Comparison of ENCODE assay signal across 9 cellular contexts in genomic region chr11:34654491-34655334, GRCh38. TPM values are rescaled to one million over a fixed set of nuclear protein-coding genes. Genes with fewer than 3 reads are reported as not detected.
DNase-seq lines count a peak whose midpoint lies in the region; ATAC-seq and TF ChIP-seq lines count a peak whose summit lies in the region.
"Had no signal": no experiment of that assay in that cellular context is flagged by ENCODE, and none has a peak within 500 bp of the region (broad histone marks: within the 10 kb centered on the region; RNA-seq: fewer than 3 reads in every experiment).

No MANE protein-coding gene starts in this region.

- TF ChIP-seq EP300 in esophagus muscularis mucosa (IDR thresholded peaks at IDR 0.05): no peak

- WGBS in esophagus muscularis mucosa: 57% methylated on average over 7 of the region's 9 CpGs

- H3K4me3 ChIP-seq in SJSA1: no peak overlapping the region
- H3K4me3 ChIP-seq in tibial artery: no peak overlapping the region
- H3K4me3 ChIP-seq in esophagus muscularis mucosa: no peak overlapping the region
- H3K4me3 ChIP-seq: SK-N-MC had no signal

- TF ChIP-seq CTCF in tibial artery (IDR thresholded peaks at IDR 0.05) (no peak), esophagus muscularis mucosa (IDR thresholded peaks at IDR 0.05) (no peak)

- H3K36me3 Mint-ChIP-seq in activated naive CD8-positive, alpha-beta T cell treated with anti-CD3 and anti-CD28 coated beads for 36 hours: peaks cover 3% of the 10 kb centered on the region

- H3K27ac Mint-ChIP-seq in activated naive CD8-positive, alpha-beta T cell treated with anti-CD3 and anti-CD28 coated beads for 36 hours: no peak overlapping the region

- H3K36me3 ChIP-seq in SJSA1 (no peaks in the 10 kb centered on the region), tibial artery (no peaks in the 10 kb centered on the region), esophagus muscularis mucosa (no peaks in the 10 kb centered on the region)

- ATAC-seq in HG03520 (IDR thresholded peaks at IDR 0.05; ENCODE audit: unreplicated experiment): no peak

- H3K4me3 Mint-ChIP-seq in activated naive CD8-positive, alpha-beta T cell treated with anti-CD3 and anti-CD28 coated beads for 36 hours: no peak overlapping the region

- peaks cover 3% of the 10 kb centered on the region for H3K9me3 Mint-ChIP-seq in activated naive CD8-positive, alpha-beta T cell treated with anti-CD3 and anti-CD28 coated beads for 36 hours

- peaks cover 66% of the 10 kb centered on the region for H3K27me3 Mint-ChIP-seq in activated naive CD8-positive, alpha-beta T cell treated with anti-CD3 and anti-CD28 coated beads for 36 hours

- intact Hi-C loops in tibial artery (cut with DNase I; ENCODE audit: low total_unique reads) (no loop called here), esophagus muscularis mucosa (cut with DNase I) (no loop called here)

- H3K27ac ChIP-seq in SJSA1 (peak overlapping the region; percentile 46), tibial artery (no peak overlapping the region), esophagus muscularis mucosa (replicated peaks in 1 of 4) (no peak overlapping the region)
- H3K27ac ChIP-seq: SK-N-MC had no signal

- H3K4me1 ChIP-seq in SJSA1 (replicated peaks) (peaks cover 31% of the 10 kb centered on the region), tibial artery (no peaks in the 10 kb centered on the region), esophagus muscularis mucosa (no peaks in the 10 kb centered on the region)

- DNase-seq in DMS79 treated with DMSO at 0.1 percent for 48 hours (lab: John Stamatoyannopoulos, UW) (peak; percentile 33), DMS79 (lab: John Stamatoyannopoulos, UW) (no peak), SJSA1 (ENCODE audit: low read depth in 1 of 2, low spot score in 2 of 2) (no peak), hypothalamus (lab: John Stamatoyannopoulos, UW) (peak in 32 of 51 donors; percentile 8 to 75 (median 34)), tibial artery (peak; percentile 74 to 78), esophagus muscularis mucosa (ENCODE audit: extremely low spot score) (no peak)
- DNase-seq in activated naive CD8-positive, alpha-beta T cell treated with anti-CD3 and anti-CD28 coated beads for 36 hours: no peak

- H3K9me3 ChIP-seq in SJSA1 (replicated peaks): no peaks in the 10 kb centered on the region
- H3K9me3 ChIP-seq in tibial artery: no peaks in the 10 kb centered on the region
- H3K9me3 ChIP-seq in esophagus muscularis mucosa: no peaks in the 10 kb centered on the region

- no peak for TF ChIP-seq POLR2A in esophagus muscularis mucosa (IDR thresholded peaks at IDR 0.05; ENCODE audit: low read depth)

- H3K4me1 Mint-ChIP-seq in activated naive CD8-positive, alpha-beta T cell treated with anti-CD3 and anti-CD28 coated beads for 36 hours: peaks cover 32% of the 10 kb centered on the region

- H3K27me3 ChIP-seq in SJSA1 (replicated peaks): no peaks in the 10 kb centered on the region
- peaks cover 0 to 4% of the 10 kb centered on the region in 2 donors for H3K27me3 ChIP-seq in tibial artery
- H3K27me3 ChIP-seq in esophagus muscularis mucosa: peaks cover 0 to 1% (median 0%) of the 10 kb centered on the region in 4 donors

RNA-seq across cellular contexts. Expression of gene EHF, which starts 33.8 kb away (rescaled TPM):
- 0.22 TPM in 1 of 2 replicates, not detected in the other for total RNA-seq in SJSA1 (2014; rRNA removed; shearing (Covaris generic))
- total RNA-seq in activated naive CD8-positive, alpha-beta T cell treated with anti-CD3 and anti-CD28 coated beads for 36 hours: not detected
- under 1 TPM in 2 of 4 donors, not detected in 2; 0.42 to 0.52 TPM for total RNA-seq in esophagus muscularis mucosa

Comparison
In these comparisons a context has a peak if more than half of its experiments do, and no peak if none do; other contexts are left out.
1. DNase-seq: peak in DMS79 treated with DMSO at 0.1 percent for 48 hours (single experiment), hypothalamus (32 of 51) and tibial artery (2 of 2); none in DMS79 (single experiment), SJSA1 (0 of 2), activated naive CD8-positive, alpha-beta T cell treated with anti-CD3 and anti-CD28 coated beads for 36 hours (single experiment) and esophagus muscularis mucosa (single experiment).